ENCODE assay signal across 22 cellular contexts in genomic region chr10:130185591-130185990, GRCh38.
"Had no signal": no experiment of that assay in that cellular context is flagged by ENCODE, and none has a peak within 500 bp of the region (broad histone marks: within the 10 kb centered on the region; RNA-seq: fewer than 3 reads in every experiment).

No MANE protein-coding gene starts in this region.

- DNase-seq: foreskin melanocyte; heart right ventricle; hypothalamus; kidney glomerular epithelial cell; mammary epithelial cell; natural killer cell; nucleus accumbens; pancreas; right cardiac atrium; small intestine; stimulated activated CD4-positive, alpha-beta T cell treated with anti-CD3 and anti-CD28 coated beads, Interleukin-4, amount 100 ng/mL, for 1 hour; stimulated activated CD8-positive, alpha-beta memory T cell treated with anti-CD3 and anti-CD28 coated beads, Interleukin-4, amount 100 ng/mL, for 48 hours; stimulated activated naive CD4-positive, alpha-beta T cell; stomach; substantia nigra; transverse colon had no signal

- H3K4me1 ChIP-seq: neural progenitor cell, pancreas had no signal

- H3K4me1 Mint-ChIP-seq: neural progenitor cell had no signal

- H3K27me3 ChIP-seq: neural progenitor cell, pancreas had no signal

- ATAC-seq: heart right ventricle, left lobe of liver, natural killer cell, pancreas, right cardiac atrium had no signal

- H3K4me3 Mint-ChIP-seq: dendritic cell treated with granulocyte-macrophage colony-stimulating factor and Interleukin-4, amounts not matched to agents 40 ng/mL and 50 ng/mL, for 4 days; natural killer cell; neural progenitor cell had no signal

- H3K9me3 ChIP-seq: heart right ventricle, pancreas, stomach, thoracic aorta, transverse colon had no signal

- H3K27ac ChIP-seq: heart right ventricle, neural progenitor cell, pancreas, stomach, thoracic aorta, transverse colon had no signal

- H3K27ac Mint-ChIP-seq: dendritic cell treated with granulocyte-macrophage colony-stimulating factor and Interleukin-4, amounts not matched to agents 40 ng/mL and 50 ng/mL, for 4 days; natural killer cell; neural progenitor cell had no signal

- H3K9me3 Mint-ChIP-seq: dendritic cell treated with granulocyte-macrophage colony-stimulating factor and Interleukin-4, amounts not matched to agents 40 ng/mL and 50 ng/mL, for 4 days; natural killer cell; neural progenitor cell had no signal

- H3K4me3 ChIP-seq: heart right ventricle, neural progenitor cell, pancreas, stomach, thoracic aorta, transverse colon had no signal

- FAIRE-seq: islet of Langerhans, pancreas, small intestine had no signal

- H3K27me3 Mint-ChIP-seq: progenitor cell of endocrine pancreas had no signal
